In the genomic region with DNA sequence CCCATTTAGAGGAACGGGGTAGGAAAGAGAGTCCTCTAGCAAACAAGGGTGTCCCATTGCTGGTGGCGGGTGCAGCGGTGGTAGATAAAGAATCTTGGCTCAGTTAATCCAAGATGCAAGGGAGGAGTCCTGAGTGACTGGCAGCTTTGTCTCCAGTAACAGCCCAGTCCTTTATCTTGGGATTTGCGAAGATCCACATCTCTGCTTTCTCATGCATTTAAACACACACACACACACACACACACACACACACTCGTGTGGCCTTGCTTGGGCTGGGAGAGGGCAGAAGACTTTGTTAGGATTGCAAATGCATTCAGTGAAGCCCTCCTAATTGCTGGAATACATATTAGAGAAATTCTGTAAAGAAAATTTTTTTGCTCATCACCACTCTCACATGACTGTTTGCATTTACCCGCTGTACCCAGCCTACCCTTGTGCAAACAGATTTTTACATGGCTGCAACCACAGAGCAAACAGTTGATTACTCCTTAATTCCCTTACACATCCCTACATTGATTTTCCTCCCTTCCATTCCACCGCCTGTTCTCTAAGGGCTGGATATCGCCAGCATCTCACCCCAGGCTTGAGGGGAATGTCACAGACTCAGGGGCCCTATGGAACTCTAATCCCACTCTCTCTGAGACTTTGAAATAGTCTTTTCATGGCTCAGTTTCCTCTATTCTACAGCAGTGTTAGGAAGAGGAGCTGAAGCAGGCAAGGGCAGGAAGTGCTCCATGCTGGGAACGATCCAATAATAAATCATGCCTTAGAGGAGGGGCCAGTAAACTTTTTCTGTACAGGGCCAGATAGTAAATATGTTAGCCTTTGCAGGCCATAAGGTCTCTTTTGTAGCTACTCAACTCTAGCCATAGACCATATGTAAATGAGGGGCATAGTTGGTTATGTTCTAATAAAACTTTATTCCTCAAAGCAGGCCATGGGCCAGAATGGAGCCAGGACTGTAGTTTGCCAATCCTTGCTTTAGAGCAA, we compare ENCODE assay signal across 1 cellular context.
TF ChIP-seq lines count a peak whose summit lies in the region.

No MANE protein-coding gene starts in this region.

TF ChIP-seq in HCT116, 20 proteins besides CTCF, POLR2A, EP300 and RAD21 (continued from another document):
- no peak for TF ChIP-seq ZFX (IDR thresholded peaks at IDR 0.05)
- no peak for TF ChIP-seq SRF (IDR thresholded peaks at IDR 0.05; ENCODE audit: low read depth)
